8 cellular contexts compared by ENCODE assay signal in the genomic region with DNA sequence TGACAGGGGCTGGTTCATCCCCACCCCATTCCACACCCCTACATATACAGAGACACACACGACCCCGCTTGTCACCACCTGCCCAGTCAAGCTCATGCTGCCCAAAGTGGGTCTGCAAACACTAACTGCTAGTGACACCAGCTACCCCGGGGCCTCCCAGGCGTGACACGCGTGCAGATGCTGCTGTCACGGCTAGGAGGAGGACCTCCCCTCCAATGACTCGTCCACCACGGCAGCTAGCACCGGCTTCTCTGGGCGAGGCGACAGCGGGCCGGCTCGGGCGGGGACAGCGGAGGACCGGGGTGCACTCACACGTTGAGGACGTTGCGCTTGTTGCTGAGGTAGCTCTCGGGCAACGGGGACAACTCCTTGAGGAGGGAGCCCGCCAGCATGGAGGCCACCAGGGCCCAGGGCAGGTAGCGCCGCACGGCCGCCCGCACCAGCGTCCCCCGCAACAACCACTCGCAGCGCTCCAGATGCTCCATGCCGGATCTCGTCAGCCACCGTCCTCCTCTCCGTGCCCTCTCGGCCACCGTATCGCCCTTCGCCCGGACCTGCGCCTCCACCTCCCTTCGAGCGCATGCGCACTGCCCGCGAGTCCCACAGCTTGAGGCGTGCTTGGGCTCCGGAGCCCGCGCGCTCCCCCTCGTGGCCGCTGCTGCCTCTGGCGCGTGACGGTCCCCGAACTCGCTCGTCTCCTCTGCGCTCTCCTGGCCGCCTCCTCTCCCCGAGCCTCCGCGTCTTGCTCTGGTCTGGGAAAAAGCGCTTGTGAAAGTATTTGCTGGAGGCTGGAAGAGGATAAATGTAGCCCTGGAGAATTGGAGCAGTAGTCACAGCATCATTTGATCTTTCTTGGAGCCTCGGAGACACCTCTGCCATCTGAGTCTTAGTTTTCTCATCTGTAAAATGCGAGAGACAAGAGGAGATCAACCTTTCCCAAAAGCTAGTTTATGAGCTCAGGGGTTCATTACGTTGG. TPM values are rescaled to one million over a fixed set of nuclear protein-coding genes. Genes with fewer than 3 reads are reported as not detected.
DNase-seq lines count a peak whose midpoint lies in the region; ATAC-seq and TF ChIP-seq lines count a peak whose summit lies in the region.

A gene with protein sequence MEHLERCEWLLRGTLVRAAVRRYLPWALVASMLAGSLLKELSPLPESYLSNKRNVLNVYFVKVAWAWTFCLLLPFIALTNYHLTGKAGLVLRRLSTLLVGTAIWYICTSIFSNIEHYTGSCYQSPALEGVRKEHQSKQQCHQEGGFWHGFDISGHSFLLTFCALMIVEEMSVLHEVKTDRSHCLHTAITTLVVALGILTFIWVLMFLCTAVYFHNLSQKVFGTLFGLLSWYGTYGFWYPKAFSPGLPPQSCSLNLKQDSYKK (minus strand): TSS at position 539 of the 976 bp plus-strand sequence. CDS start 54 bp downstream, at position 485.

- CTCF ChIA-PET in Panc1 (lab: Charles Lee): interaction anchor here (0.5 to 3.5 kb wide), 9 partner anchors 16 to 204 kb away, joined by 3 to 25 read pairs (median 4); no protein-coding TSS in a partner anchor

- H3K27ac Mint-ChIP-seq in naive B cell: peak within 1 kb of the TSS; percentile 67 to 99 (median 90)
- H3K27ac Mint-ChIP-seq in stimulated activated effector memory CD8-positive, alpha-beta T cell treated with anti-CD3 and anti-CD28 coated beads, Interleukin-12 subunit alpha, Interleukin-12 subunit beta, amount 100 ng/mL, for 72 hours: peak within 1 kb of the TSS; percentile 97

- H3K27me3 ChIP-seq in DOHH2 (ENCODE audit: control insufficient read depth, low read length) (no peaks in the 10 kb centered on the region), Panc1 (ENCODE audit: control insufficient read depth, insufficient read depth, low read length) (no peaks in the 10 kb centered on the region)

- H3K36me3 Mint-ChIP-seq in naive B cell: no peaks in the 10 kb centered on the region
- H3K36me3 Mint-ChIP-seq in stimulated activated effector memory CD8-positive, alpha-beta T cell treated with anti-CD3 and anti-CD28 coated beads, Interleukin-12 subunit alpha, Interleukin-12 subunit beta, amount 100 ng/mL, for 72 hours: peaks cover 20% of the 10 kb centered on the region

- H3K4me3 Mint-ChIP-seq in naive B cell: peak within 1 kb of the TSS; percentile 82 to 98 (median 94)
- H3K4me3 Mint-ChIP-seq in stimulated activated effector memory CD8-positive, alpha-beta T cell treated with anti-CD3 and anti-CD28 coated beads, Interleukin-12 subunit alpha, Interleukin-12 subunit beta, amount 100 ng/mL, for 72 hours: peak within 1 kb of the TSS; percentile 84

- peaks cover 0 to 9% (median 3%) of the 10 kb centered on the region in 3 donors for H3K27me3 Mint-ChIP-seq in naive B cell

- peak within 1 kb of the TSS; percentile 93 for H3K4me2 ChIP-seq in DOHH2 (ENCODE audit: low read length)

- no peaks in the 10 kb centered on the region for H4K20me1 ChIP-seq in DOHH2 (ENCODE audit: control insufficient read depth, insufficient read depth, low read depth, low read length)

- in situ Hi-C loops in Panc1 (cut with HindIII; ENCODE audit: low pct_unique_long_range_greater_than_20kb, low sequenced_read_pairs): no loop called here

- BruUV-seq in Panc1 (replicated peaks; lab: Mats Ljungman, UMichigan): no TSS peak

- POLR2A ChIA-PET in Panc1 (lab: Charles Lee): interaction anchor here (0.6 to 0.7 kb wide), 3 partner anchors 150 to 797 kb away, joined by 4 to 8 read pairs (median 6); no protein-coding TSS in a partner anchor

- H3K36me3 ChIP-seq in DOHH2 (ENCODE audit: control insufficient read depth, low read length) (no peaks in the 10 kb centered on the region), KOPT-K1 (ENCODE audit: insufficient read depth, low read length) (no peaks in the 10 kb centered on the region), Panc1 (ENCODE audit: control insufficient read depth, insufficient read depth, low read length) (no peaks in the 10 kb centered on the region)

- ATAC-seq in GM21786 (IDR thresholded peaks at IDR 0.05; ENCODE audit: unreplicated experiment) (peak; percentile 89), Panc1 (peak; percentile 99), naive B cell (ENCODE audit: low read depth in 2 of 2) (peak; percentile 92 to 93)
- peak; percentile 95 for ATAC-seq in stimulated activated effector memory CD8-positive, alpha-beta T cell treated with anti-CD3 and anti-CD28 coated beads, Interleukin-12 subunit alpha, Interleukin-12 subunit beta, amount 100 ng/mL, for 72 hours

- TF ChIP-seq CTCF in DOHH2 (IDR thresholded peaks at IDR 0.05; ENCODE audit: low read depth, low read length, poor library complexity, severe bottlenecking) (peak; percentile 93), Panc1 (IDR thresholded peaks at IDR 0.05) (peak; percentile 99)

- no peak within 1 kb of the TSS for H3K27ac ChIP-seq in DOHH2 (ENCODE audit: low read depth, low read length)
- H3K27ac ChIP-seq in KOPT-K1 (ENCODE audit: low read depth, low read length, poor library complexity, severe bottlenecking): peak within 1 kb of the TSS; percentile 56
- peak within 1 kb of the TSS; percentile 77 for H3K27ac ChIP-seq in Panc1 (ENCODE audit: low read length)

- H3K9me3 ChIP-seq in DOHH2 (ENCODE audit: control insufficient read depth, insufficient read depth, low read length) (no peaks in the 10 kb centered on the region), KOPT-K1 (ENCODE audit: insufficient read depth, low read length, poor library complexity, severe bottlenecking) (no peaks in the 10 kb centered on the region), Panc1 (ENCODE audit: control insufficient read depth, insufficient read depth, low read depth, low read length) (no peaks in the 10 kb centered on the region)

- H3K79me2 ChIP-seq in DOHH2 (ENCODE audit: control insufficient read depth, low read length): peaks cover 15% of the 10 kb centered on the region

- no peaks in the 10 kb centered on the region for H3F3A ChIP-seq in DOHH2 (ENCODE audit: control insufficient read depth, insufficient read depth)

- H3K4me3 ChIP-seq in DOHH2 (ENCODE audit: low read length): peak within 1 kb of the TSS; percentile 88
- H3K4me3 ChIP-seq in Panc1 (ENCODE audit: low read depth in 2 of 2, low read length in 2 of 2): peak within 1 kb of the TSS; percentile 85 to 96

- H3K4me1 ChIP-seq in DOHH2 (ENCODE audit: control insufficient read depth, low read length) (peaks cover 12% of the 10 kb centered on the region), Panc1 (ENCODE audit: control insufficient read depth, insufficient read depth, low read length) (peaks cover 6% of the 10 kb centered on the region; the same call in 1 of the 2 replicates)

- no peaks in the 10 kb centered on the region for H3K9me3 Mint-ChIP-seq in naive B cell
- no peaks in the 10 kb centered on the region for H3K9me3 Mint-ChIP-seq in stimulated activated effector memory CD8-positive, alpha-beta T cell treated with anti-CD3 and anti-CD28 coated beads, Interleukin-12 subunit alpha, Interleukin-12 subunit beta, amount 100 ng/mL, for 72 hours

- intact Hi-C loops in Panc1 (cut with micrococcal nuclease; ENCODE audit: unreplicated experiment): loop anchor here (1.0 to 10.0 kb wide), 2 partner anchors 94 to 154 kb away; no protein-coding TSS in a partner anchor

- peaks cover 7 to 27% (median 19%) of the 10 kb centered on the region in 3 donors for H3K4me1 Mint-ChIP-seq in naive B cell
- H3K4me1 Mint-ChIP-seq in stimulated activated effector memory CD8-positive, alpha-beta T cell treated with anti-CD3 and anti-CD28 coated beads, Interleukin-12 subunit alpha, Interleukin-12 subunit beta, amount 100 ng/mL, for 72 hours: peaks cover 23% of the 10 kb centered on the region

- peak; percentile 78 for DNase-seq in Panc1 (ENCODE audit: low read depth, low spot score)
- DNase-seq in activated T-helper 1 cell treated with Interleukin-2 at 50 U/mL for 16 hours (ENCODE audit: low read depth): peak; percentile 97
- peak; percentile 98 for DNase-seq in fibroblast of gingiva (ENCODE audit: low read depth)
- peak; percentile 98 for DNase-seq in naive B cell
- DNase-seq in stimulated activated effector memory CD8-positive, alpha-beta T cell treated with anti-CD3 and anti-CD28 coated beads, Interleukin-12 subunit alpha, Interleukin-12 subunit beta, amount 100 ng/mL, for 72 hours (ENCODE audit: low spot score in 2 of 2): peak; percentile 97 to 99

- H3K9me2 ChIP-seq in DOHH2 (replicated peaks; ENCODE audit: control insufficient read depth, low read length): no peaks in the 10 kb centered on the region

RNA-seq across cellular contexts. Expression of the gene that starts here (rescaled TPM):
- 10.5 TPM for total RNA-seq in Panc1 (2021; ENCODE audit: unreplicated experiment)
- 9.7 TPM for polyA plus RNA-seq in Panc1 (2012; ENCODE audit: insufficient read length)
- under 1 TPM in 5 of 6 donors, not detected in 1; 0.18 to 0.73 (median 0.26) TPM for polyA plus RNA-seq in naive B cell (ENCODE audit: low read depth in 6 of 6)

Comparison
In these comparisons a context has a peak if more than half of its experiments do, and no peak if none do; other contexts are left out.
1. Peak in DNase-seq and ATAC-seq in naive B cell; RNA of the gene not detected or under 1 TPM.